In genomic region chr19:2533686-2534085, GRCh38 we compare ENCODE assay signal across 14 cellular contexts. TPM values are rescaled to one million over a fixed set of nuclear protein-coding genes. Genes with fewer than 3 reads are reported as not detected.
A peak's percentile ranks its signal among the peaks of the same experiment; 100 is the strongest.
DNase-seq lines count a peak whose midpoint lies in the region; ATAC-seq, FAIRE-seq and TF ChIP-seq lines count a peak whose summit lies in the region.
"Had no signal": no experiment of that assay in that cellular context is flagged by ENCODE, and none has a peak within 500 bp of the region (broad histone marks: within the 10 kb centered on the region; RNA-seq: fewer than 3 reads in every experiment).

No MANE protein-coding gene starts in this region.

- H3K9me3 Mint-ChIP-seq in activated CD4-positive, alpha-beta T cell treated with anti-CD3 and anti-CD28 coated beads, Interleukin-2, amount 10 ng/mL, durations not matched to agents 24 days and 14 days, result no peaks in the 10 kb centered on the region

- H3K4me3 Mint-ChIP-seq in activated CD4-positive, alpha-beta T cell treated with anti-CD3 and anti-CD28 coated beads, Interleukin-2, amount 10 ng/mL, durations not matched to agents 24 days and 14 days, result peak overlapping the region; percentile 42

- CTCF ChIA-PET in endothelial cell of umbilical vein (lab: Charles Lee), result interaction anchor here (1.0 to 2.8 kb wide), 10 partner anchors 9 to 103 kb away, joined by 3 to 20 read pairs (median 4); partner anchors contain the start of gene GADD45B

- H3F3A ChIP-seq in smooth muscle cell (ENCODE audit: low read depth), result peaks cover 15% of the 10 kb centered on the region

- H3K4me2 ChIP-seq in endothelial cell of umbilical vein (ENCODE audit: insufficient read depth, low read length) (peak overlapping the region; percentile 49), smooth muscle cell (no peak overlapping the region)

- no peaks in the 10 kb centered on the region for H3K36me3 ChIP-seq in RWPE2 (ENCODE audit: low read depth)
- H3K36me3 ChIP-seq in endothelial cell of umbilical vein (ENCODE audit: control insufficient read depth in 2 of 2, extremely low read depth in 1 of 2, insufficient read depth in 2 of 2, low read length in 2 of 2), result no peaks in the 10 kb centered on the region
- H3K36me3 ChIP-seq in smooth muscle cell (ENCODE audit: low read depth), result no peaks in the 10 kb centered on the region
- H3K36me3 ChIP-seq: cardiac muscle cell, gastroesophageal sphincter, pancreas had no signal

- TF ChIP-seq POLR2A in endothelial cell of umbilical vein (IDR thresholded peaks at IDR 0.05; ENCODE audit: low read depth, low read length), result peak; percentile 45

- WGBS in smooth muscle cell (ENCODE audit: low lambda C conversion rate), result 94% methylated on average over 2 of the region's 2 CpGs

- H3K9ac ChIP-seq in endothelial cell of umbilical vein (replicated peaks; ENCODE audit: extremely low read depth, insufficient read depth, low read length) (peak overlapping the region; percentile 43), smooth muscle cell (ENCODE audit: low read depth) (no peak overlapping the region)

- no peak for DNase-seq in activated CD4-positive, alpha-beta T cell treated with anti-CD3 and anti-CD28 coated beads, Interleukin-2, amount 10 ng/mL, durations not matched to agents 24 days and 14 days
- DNase-seq in activated CD4-positive, alpha-beta T cell treated with anti-CD3 and anti-CD28 coated beads for 1 hour, result no peak
- no peak for DNase-seq in RWPE2 (ENCODE audit: low spot score)
- peak; percentile 51 for DNase-seq in endothelial cell of umbilical vein (ENCODE audit: low read depth, low spot score)
- DNase-seq in smooth muscle cell (lab: John Stamatoyannopoulos, UW; ENCODE audit: unreplicated experiment), result no peak
- no peak for DNase-seq in GM03348 (ENCODE audit: low spot score)
- DNase-seq in NCI-H2196 (lab: John Stamatoyannopoulos, UW; ENCODE audit: unreplicated experiment), result no peak
- DNase-seq: GDM1, left cardiac atrium, NCI-H187 had no signal

- H3K27ac Mint-ChIP-seq in activated CD4-positive, alpha-beta T cell treated with anti-CD3 and anti-CD28 coated beads, Interleukin-2, amount 10 ng/mL, durations not matched to agents 24 days and 14 days, result peak overlapping the region; percentile 71

- peaks cover 31% of the 10 kb centered on the region for H3K4me1 Mint-ChIP-seq in activated CD4-positive, alpha-beta T cell treated with anti-CD3 and anti-CD28 coated beads, Interleukin-2, amount 10 ng/mL, durations not matched to agents 24 days and 14 days

- dilution Hi-C loops in endothelial cell of umbilical vein (cut with MboI; ENCODE audit: extremely low pct_ligation_motif_present, low sequenced_read_pairs), result no loop called here

- H3K4me3 ChIP-seq in RWPE2 (ENCODE audit: severe bottlenecking) (no peak overlapping the region), endothelial cell of umbilical vein (replicated peaks in 1 of 3; ENCODE audit: insufficient read depth in 1 of 3, low read depth in 1 of 3, low read length in 3 of 3) (no peak overlapping the region), smooth muscle cell (no peak overlapping the region)
- H3K4me3 ChIP-seq: cardiac muscle cell, gastroesophageal sphincter, pancreas had no signal

- intact Hi-C loops in activated CD4-positive, alpha-beta T cell treated with anti-CD3 and anti-CD28 coated beads, Interleukin-2, amount 10 ng/mL, durations not matched to agents 24 days and 14 days (cut with micrococcal nuclease), result loop anchor here (5.0 kb wide), 1 partner anchor 36 kb away; no protein-coding TSS in a partner anchor
- intact Hi-C loops in endothelial cell of umbilical vein (cut with micrococcal nuclease), result loop anchor here (1.0 kb wide), 2 partner anchors 10 to 45 kb away; no protein-coding TSS in a partner anchor

- TF ChIP-seq CTCF in RWPE2 (IDR thresholded peaks at IDR 0.05; ENCODE audit: poor library complexity, severe bottlenecking) (no peak), endothelial cell of umbilical vein (IDR thresholded peaks at IDR 0.05; ENCODE audit: extremely low read depth in 1 of 2, insufficient read depth in 1 of 2, low read depth in 1 of 2, low read length in 2 of 2) (no peak), smooth muscle cell (IDR thresholded peaks at IDR 0.05; ENCODE audit: borderline replicate concordance, insufficient read depth, poor library complexity, severe bottlenecking) (no peak)

- ATAC-seq in RWPE2 (ENCODE audit: low read depth) (no peak), HG03520 (IDR thresholded peaks at IDR 0.05; ENCODE audit: unreplicated experiment) (no peak)
- ATAC-seq: gastroesophageal sphincter, left cardiac atrium had no signal

- no peaks in the 10 kb centered on the region for H3K9me1 ChIP-seq in endothelial cell of umbilical vein (replicated peaks; ENCODE audit: control insufficient read depth, extremely low read depth, insufficient read depth, low read length)

- H3K36me3 Mint-ChIP-seq in activated CD4-positive, alpha-beta T cell treated with anti-CD3 and anti-CD28 coated beads, Interleukin-2, amount 10 ng/mL, durations not matched to agents 24 days and 14 days (ENCODE audit: low read depth), result no peaks in the 10 kb centered on the region

- no peak overlapping the region for H2AFZ ChIP-seq in endothelial cell of umbilical vein (ENCODE audit: low read depth, low read length)
- H2AFZ ChIP-seq in smooth muscle cell (ENCODE audit: low read depth), result no peak overlapping the region

- H3K4me1 ChIP-seq in RWPE2 (ENCODE audit: insufficient read depth, poor library complexity, severe bottlenecking), result peaks cover 39% of the 10 kb centered on the region
- peaks cover 41% of the 10 kb centered on the region for H3K4me1 ChIP-seq in endothelial cell of umbilical vein (ENCODE audit: control insufficient read depth, extremely low read depth, insufficient read depth, low read length)
- no peaks in the 10 kb centered on the region for H3K4me1 ChIP-seq in smooth muscle cell (ENCODE audit: low read depth)

- H3K27me3 ChIP-seq in RWPE2 (ENCODE audit: insufficient read depth, poor library complexity, severe bottlenecking), result no peaks in the 10 kb centered on the region
- H3K27me3 ChIP-seq in endothelial cell of umbilical vein (ENCODE audit: control insufficient read depth in 2 of 2, insufficient read depth in 2 of 2, low read length in 2 of 2), result no peaks in the 10 kb centered on the region
- H3K27me3 ChIP-seq in smooth muscle cell (ENCODE audit: low read depth), result no peaks in the 10 kb centered on the region
- H3K27me3 ChIP-seq: cardiac muscle cell, gastroesophageal sphincter, pancreas had no signal

- no TSS peak for BruUV-seq in endothelial cell of umbilical vein (replicated peaks; lab: Mats Ljungman, UMichigan)

- peak; percentile 12 for FAIRE-seq in endothelial cell of umbilical vein (lab: Jason Lieb, UNC)

- no peaks in the 10 kb centered on the region for H4K20me1 ChIP-seq in endothelial cell of umbilical vein (replicated peaks; ENCODE audit: control insufficient read depth, extremely low read depth, insufficient read depth, low read length)
- no peaks in the 10 kb centered on the region for H4K20me1 ChIP-seq in smooth muscle cell (ENCODE audit: low read depth)

- POLR2A ChIA-PET in endothelial cell of umbilical vein (lab: Charles Lee), result interaction anchor here (0.6 to 2.8 kb wide), 7 partner anchors 8 to 56 kb away, joined by 3 to 53 read pairs (median 6); partner anchors contain the start of gene GADD45B

- H3K79me2 ChIP-seq in endothelial cell of umbilical vein (ENCODE audit: control insufficient read depth, insufficient read depth, low read length) (no peaks in the 10 kb centered on the region), smooth muscle cell (ENCODE audit: low read depth) (no peaks in the 10 kb centered on the region)

- H3K9me3 ChIP-seq in RWPE2 (ENCODE audit: severe bottlenecking) (no peaks in the 10 kb centered on the region), endothelial cell of umbilical vein (replicated peaks; ENCODE audit: control insufficient read depth, insufficient read depth, low read length) (no peaks in the 10 kb centered on the region), smooth muscle cell (replicated peaks; ENCODE audit: low read depth) (peaks cover 6% of the 10 kb centered on the region)
- H3K9me3 ChIP-seq: pancreas had no signal

- H3K27me3 Mint-ChIP-seq in activated CD4-positive, alpha-beta T cell treated with anti-CD3 and anti-CD28 coated beads, Interleukin-2, amount 10 ng/mL, durations not matched to agents 24 days and 14 days, result no peaks in the 10 kb centered on the region

- H3K27ac ChIP-seq in RWPE2 (ENCODE audit: poor library complexity, severe bottlenecking), result peak overlapping the region; percentile 94
- peak overlapping the region; percentile 89 for H3K27ac ChIP-seq in endothelial cell of umbilical vein (ENCODE audit: insufficient read depth, low read depth, low read length)
- H3K27ac ChIP-seq in smooth muscle cell (ENCODE audit: low read depth), result peak overlapping the region; percentile 59
- H3K27ac ChIP-seq: cardiac muscle cell, pancreas had no signal

TF ChIP-seq in endothelial cell of umbilical vein, 7 proteins besides CTCF, POLR2A, EP300 and RAD21:
- TF ChIP-seq MYC (IDR thresholded peaks at IDR 0.05; ENCODE audit: low read depth, low read length) (no peak), FOS (IDR thresholded peaks at IDR 0.05; ENCODE audit: borderline replicate concordance, insufficient read depth, low read length) (peak; percentile 74), MAX (IDR thresholded peaks at IDR 0.05; ENCODE audit: insufficient read depth, insufficient read length) (no peak), GATA2 (IDR thresholded peaks at IDR 0.05; ENCODE audit: insufficient read depth, insufficient read length, low read depth, low read length) (peak; percentile 65), JUN (IDR thresholded peaks at IDR 0.05; ENCODE audit: borderline replicate concordance, insufficient read depth, insufficient read length, low read depth) (peak; percentile 9), POLR2AphosphoS5 (IDR thresholded peaks at IDR 0.05; ENCODE audit: insufficient read depth, low read depth, low read length) (peak; percentile 38)

RNA-seq across cellular contexts. Expression of gene GADD45B, which starts 57.8 kb away (rescaled TPM):
- 101 and 102 TPM in 2 replicates for total RNA-seq in activated CD4-positive, alpha-beta T cell treated with anti-CD3 and anti-CD28 coated beads, Interleukin-2, amount 10 ng/mL, durations not matched to agents 24 days and 14 days
- total RNA-seq in endothelial cell of umbilical vein, result 61.3 and 75.9 TPM in 2 replicates
- polyA plus RNA-seq in endothelial cell of umbilical vein, result 249 and 267 TPM in 2 replicates
- 162 and 222 TPM in 2 replicates for polyA plus RNA-seq in endothelial cell of umbilical vein (2011; cell fraction: cytosol; rRNA removed)
- 291 and 446 TPM in 2 replicates for polyA plus RNA-seq in endothelial cell of umbilical vein (2011; cell fraction: nucleus; rRNA removed)
- 38.1 and 69.3 TPM in 2 replicates for polyA plus RNA-seq in endothelial cell of umbilical vein (2012)
- polyA minus RNA-seq in endothelial cell of umbilical vein, result 101 and 128 TPM in 2 replicates
- 61.3 TPM for polyA minus RNA-seq in endothelial cell of umbilical vein (2011; cell fraction: cytosol; rRNA and poly(A)+ RNA removed)
- 110 and 238 TPM in 2 replicates for polyA minus RNA-seq in endothelial cell of umbilical vein (2011; cell fraction: nucleus; rRNA and poly(A)+ RNA removed)
- total RNA-seq in smooth muscle cell, result 252 and 326 TPM in 2 replicates
- polyA plus RNA-seq in smooth muscle cell, result 435 and 533 TPM in 2 replicates
